15 cellular contexts compared by ENCODE assay signal in genomic region chr16:85759136-85759535, GRCh38. TPM values are rescaled to one million over a fixed set of nuclear protein-coding genes. Genes with fewer than 3 reads are reported as not detected.
DNase-seq lines count a peak whose midpoint lies in the region; ATAC-seq and TF ChIP-seq lines count a peak whose summit lies in the region.
"Had no signal": no experiment of that assay in that cellular context is flagged by ENCODE, and none has a peak within 500 bp of the region (broad histone marks: within the 10 kb centered on the region; RNA-seq: fewer than 3 reads in every experiment).

No MANE protein-coding gene starts in this region.

- no peak overlapping the region for H3K4me3 Mint-ChIP-seq in type B pancreatic cell
- H3K4me3 Mint-ChIP-seq: activated CD4-positive, alpha-beta T cell treated with anti-CD3 and anti-CD28 coated beads, Interleukin-2, amount 10 ng/mL, durations not matched to agents 24 days and 14 days; activated naive CD4-positive, alpha-beta T cell treated with anti-CD3 and anti-CD28 coated beads for 36 hours had no signal

- no peak overlapping the region for H3K9ac ChIP-seq in BLaER1

- H3K27me3 ChIP-seq in BLaER1: no peaks in the 10 kb centered on the region
- H3K27me3 ChIP-seq in psoas muscle (ENCODE audit: insufficient read depth in 3 of 3, low read length in 2 of 3): peaks cover 0 to 11% (median 0%) of the 10 kb centered on the region in 3 donors
- H3K27me3 ChIP-seq: vagina had no signal

- CTCF ChIA-PET in RWPE1 (lab: Yijun Ruan, JAX): interaction anchor here (0.6 to 1.6 kb wide), 12 partner anchors 16 to 640 kb away, joined by 3 to 7 read pairs (median 3); no protein-coding TSS in a partner anchor

- ATAC-seq in HG02852 (IDR thresholded peaks at IDR 0.05; ENCODE audit: unreplicated experiment) (no peak), psoas muscle (no peak)
- ATAC-seq: stimulated activated naive CD8-positive, alpha-beta T cell treated with anti-CD3 and anti-CD28 coated beads, Interleukin-15, Interleukin-2, amounts not matched to agents 100 U/mL and 50 U/mL, for 24 hours had no signal

- H3K27ac Mint-ChIP-seq in type B pancreatic cell: no peak overlapping the region
- H3K27ac Mint-ChIP-seq: activated CD4-positive, alpha-beta T cell treated with anti-CD3 and anti-CD28 coated beads, Interleukin-2, amount 10 ng/mL, durations not matched to agents 24 days and 14 days; activated naive CD4-positive, alpha-beta T cell treated with anti-CD3 and anti-CD28 coated beads for 36 hours had no signal

- no peaks in the 10 kb centered on the region for H3K4me1 Mint-ChIP-seq in type B pancreatic cell (ENCODE audit: unreplicated experiment)

- H3K4me2 ChIP-seq in BLaER1: peak overlapping the region; percentile 99

- H3K4me3 ChIP-seq in BLaER1 (no peak overlapping the region), psoas muscle (no peak overlapping the region)
- H3K4me3 ChIP-seq: vagina had no signal

- intact Hi-C loops in psoas muscle (cut with DNase I): no loop called here

- no peaks in the 10 kb centered on the region for H3K9me3 ChIP-seq in BLaER1
- no peaks in the 10 kb centered on the region for H3K9me3 ChIP-seq in psoas muscle
- H3K9me3 ChIP-seq: Caco-2, vagina had no signal

- DNase-seq in KBM-7 (peak; percentile 99), RWPE1 (ENCODE audit: low spot score) (no peak), germinal center (ENCODE audit: low spot score) (peak; percentile 69), anterior cingulate cortex (lab: John Stamatoyannopoulos, UW) (no peak), type B pancreatic cell (ENCODE audit: extremely low spot score, unreplicated experiment) (no peak), psoas muscle (no peak)
- DNase-seq: activated T-cell treated with anti-CD3 and anti-CD28 coated beads for 4 hours, glutamatergic neuron had no signal

- H3K27ac ChIP-seq in BLaER1 (peak overlapping the region; percentile 20), RWPE1 (peak overlapping the region; percentile 19; the same call in 1 of the 2 replicates), psoas muscle (no peak overlapping the region)
- H3K27ac ChIP-seq: vagina had no signal

- TF ChIP-seq CTCF in RWPE1 (conservative IDR thresholded peaks at IDR 0.05; ENCODE audit: low read depth) (no peak), type B pancreatic cell (conservative IDR thresholded peaks at IDR 0.05) (no peak), psoas muscle (IDR thresholded peaks at IDR 0.05) (no peak)

- H3K27me3 Mint-ChIP-seq in type B pancreatic cell: peaks cover 34% of the 10 kb centered on the region

- H3K4me1 ChIP-seq in BLaER1 (peaks cover 84% of the 10 kb centered on the region), psoas muscle (no peaks in the 10 kb centered on the region)
- H3K4me1 ChIP-seq: Caco-2, vagina had no signal

- in situ Hi-C loops in KBM-7 (cut with MboI; ENCODE audit: low pct_unique_long_range_greater_than_20kb, low sequenced_read_pairs): no loop called here

- WGBS in psoas muscle, 3 donors: 41 to 50% (median 42%) methylated on average over 16 of the region's 16 CpGs

- POLR2A ChIA-PET in RWPE1 (lab: Yijun Ruan, JAX; ENCODE audit: low non-redundant PET): no interaction called here

- no peaks in the 10 kb centered on the region for H3K36me3 Mint-ChIP-seq in type B pancreatic cell

- H3K36me3 ChIP-seq in BLaER1: no peaks in the 10 kb centered on the region
- H3K36me3 ChIP-seq in psoas muscle (ENCODE audit: insufficient read depth in 1 of 2, low read depth in 1 of 2): no peaks in the 10 kb centered on the region
- H3K36me3 ChIP-seq: vagina had no signal

- no peaks in the 10 kb centered on the region; the same call in 1 of the 2 replicates for H4K20me1 ChIP-seq in BLaER1

- H3K9me3 Mint-ChIP-seq in type B pancreatic cell: no peaks in the 10 kb centered on the region
- H3K9me3 Mint-ChIP-seq: activated CD4-positive, alpha-beta T cell treated with anti-CD3 and anti-CD28 coated beads, Interleukin-2, amount 10 ng/mL, durations not matched to agents 24 days and 14 days; activated naive CD4-positive, alpha-beta T cell treated with anti-CD3 and anti-CD28 coated beads for 36 hours had no signal

RNA-seq across cellular contexts. Expression of gene C16orf74, which starts 8.2 kb away (rescaled TPM):
- total RNA-seq in type B pancreatic cell (ENCODE audit: low replicate concordance) (3.1 and 4.9 TPM in 2 replicates), psoas muscle (under 1 TPM in 2 of 4 donors, not detected in 2; 0.21 to 0.75 TPM)
- 1 to 10 TPM in 1 of 3 donors, under 1 TPM in 2; 0.13 to 3.8 (median 0.24) TPM for polyA plus RNA-seq in psoas muscle

RNA-seq across cellular contexts. Expression of gene EMC8, which starts 40.2 kb away (rescaled TPM):
- total RNA-seq in type B pancreatic cell (ENCODE audit: low replicate concordance): 34.8 and 41.4 TPM in 2 replicates
- 10 to 100 TPM; 17.2 to 32.9 (median 21.2) TPM for total RNA-seq in psoas muscle
- polyA plus RNA-seq in psoas muscle: 10 to 100 TPM; 16.4 to 41.6 (median 35.9) TPM

RNA-seq across cellular contexts. Expression of gene COX4I1, which starts 40.4 kb away (rescaled TPM):
- 524 and 674 TPM in 2 replicates for total RNA-seq in type B pancreatic cell (ENCODE audit: low replicate concordance)
- 1,000 to 10,000 TPM in 1 of 4 donors, 100 to 1,000 TPM in 3; 627 to 1,031 (median 770) TPM for total RNA-seq in psoas muscle
- 1,000 to 10,000 TPM; 1,066 to 1,800 (median 1,530) TPM for polyA plus RNA-seq in psoas muscle

Comparison
In these comparisons a context has a peak if more than half of its experiments do, and no peak if none do; other contexts are left out.
1. DNase-seq: peak in KBM-7 (single experiment) and germinal center (single experiment); none in RWPE1 (single experiment), anterior cingulate cortex (0 of 58), type B pancreatic cell (single experiment) and psoas muscle (0 of 2).